2 cellular contexts compared by ENCODE assay signal in the genomic region with DNA sequence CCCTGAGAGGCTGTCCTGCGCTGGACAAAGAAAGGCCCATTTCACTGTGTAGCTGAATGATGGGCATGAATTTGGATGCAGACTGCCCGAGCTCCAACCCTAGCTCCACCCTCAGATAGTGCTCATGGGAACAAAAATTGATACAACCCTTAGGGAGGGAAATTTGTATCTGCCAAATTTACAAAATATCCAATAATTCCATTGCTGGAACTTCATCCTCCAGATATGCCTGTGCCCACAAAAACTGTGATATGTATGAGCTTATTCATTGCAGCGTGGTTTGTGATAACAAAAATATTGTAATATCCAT.
A peak's percentile ranks its signal among the peaks of the same experiment; 100 is the strongest.
TF ChIP-seq lines count a peak whose summit lies in the region.

No MANE protein-coding gene starts in this region.

TF ChIP-seq in WTC11, 78 proteins besides CTCF, POLR2A, EP300 and RAD21 (continues in another document):
- TF ChIP-seq TCF7 (CRISPR knock-in tag; IDR thresholded peaks at IDR 0.05; ENCODE audit: low read depth), result no peak
- TF ChIP-seq, protein P1, sequence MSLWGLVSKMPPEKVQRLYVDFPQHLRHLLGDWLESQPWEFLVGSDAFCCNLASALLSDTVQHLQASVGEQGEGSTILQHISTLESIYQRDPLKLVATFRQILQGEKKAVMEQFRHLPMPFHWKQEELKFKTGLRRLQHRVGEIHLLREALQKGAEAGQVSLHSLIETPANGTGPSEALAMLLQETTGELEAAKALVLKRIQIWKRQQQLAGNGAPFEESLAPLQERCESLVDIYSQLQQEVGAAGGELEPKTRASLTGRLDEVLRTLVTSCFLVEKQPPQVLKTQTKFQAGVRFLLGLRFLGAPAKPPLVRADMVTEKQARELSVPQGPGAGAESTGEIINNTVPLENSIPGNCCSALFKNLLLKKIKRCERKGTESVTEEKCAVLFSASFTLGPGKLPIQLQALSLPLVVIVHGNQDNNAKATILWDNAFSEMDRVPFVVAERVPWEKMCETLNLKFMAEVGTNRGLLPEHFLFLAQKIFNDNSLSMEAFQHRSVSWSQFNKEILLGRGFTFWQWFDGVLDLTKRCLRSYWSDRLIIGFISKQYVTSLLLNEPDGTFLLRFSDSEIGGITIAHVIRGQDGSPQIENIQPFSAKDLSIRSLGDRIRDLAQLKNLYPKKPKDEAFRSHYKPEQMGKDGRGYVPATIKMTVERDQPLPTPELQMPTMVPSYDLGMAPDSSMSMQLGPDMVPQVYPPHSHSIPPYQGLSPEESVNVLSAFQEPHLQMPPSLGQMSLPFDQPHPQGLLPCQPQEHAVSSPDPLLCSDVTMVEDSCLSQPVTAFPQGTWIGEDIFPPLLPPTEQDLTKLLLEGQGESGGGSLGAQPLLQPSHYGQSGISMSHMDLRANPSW (CRISPR knock-in tag; conservative IDR thresholded peaks at IDR 0.05; ENCODE audit: low read depth), result no peak
- TF ChIP-seq, protein P2, sequence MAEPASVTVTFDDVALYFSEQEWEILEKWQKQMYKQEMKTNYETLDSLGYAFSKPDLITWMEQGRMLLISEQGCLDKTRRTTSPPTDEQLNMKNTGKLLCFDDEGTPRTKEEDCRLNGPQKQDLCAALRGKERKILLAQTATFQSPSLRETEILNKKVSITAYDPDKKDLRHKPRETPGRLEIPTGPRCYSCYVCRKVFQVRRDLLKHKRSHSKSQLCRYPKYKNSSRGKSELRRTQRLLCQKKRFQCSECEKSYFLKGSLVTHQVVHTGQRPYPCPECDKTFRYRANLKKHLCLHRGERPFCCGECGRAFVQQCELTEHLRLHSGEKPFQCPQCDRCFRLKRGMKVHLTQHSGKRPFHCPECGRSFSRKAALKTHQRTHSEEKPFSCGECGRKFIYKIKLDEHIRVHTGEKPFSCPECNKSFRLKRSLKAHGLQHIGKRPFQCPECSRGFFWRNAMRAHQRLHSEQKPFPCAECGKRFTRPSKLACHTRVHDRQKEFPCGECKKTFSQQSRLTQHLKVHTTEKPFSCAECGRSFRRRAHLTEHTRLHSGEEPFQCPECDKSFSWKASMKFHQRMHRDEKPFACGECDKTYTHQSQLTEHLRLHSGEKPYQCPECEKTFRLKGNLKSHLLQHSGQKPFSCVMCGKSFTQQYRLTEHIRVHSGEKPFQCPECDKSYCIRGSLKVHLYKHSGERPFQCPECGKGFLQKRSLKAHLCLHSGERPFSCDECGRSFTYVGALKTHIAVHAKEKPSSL (CRISPR knock-in tag; conservative IDR thresholded peaks at IDR 0.05), result no peak
- TF ChIP-seq NFATC4 (CRISPR knock-in tag; IDR thresholded peaks at IDR 0.05), result no peak
- TF ChIP-seq, protein P3, sequence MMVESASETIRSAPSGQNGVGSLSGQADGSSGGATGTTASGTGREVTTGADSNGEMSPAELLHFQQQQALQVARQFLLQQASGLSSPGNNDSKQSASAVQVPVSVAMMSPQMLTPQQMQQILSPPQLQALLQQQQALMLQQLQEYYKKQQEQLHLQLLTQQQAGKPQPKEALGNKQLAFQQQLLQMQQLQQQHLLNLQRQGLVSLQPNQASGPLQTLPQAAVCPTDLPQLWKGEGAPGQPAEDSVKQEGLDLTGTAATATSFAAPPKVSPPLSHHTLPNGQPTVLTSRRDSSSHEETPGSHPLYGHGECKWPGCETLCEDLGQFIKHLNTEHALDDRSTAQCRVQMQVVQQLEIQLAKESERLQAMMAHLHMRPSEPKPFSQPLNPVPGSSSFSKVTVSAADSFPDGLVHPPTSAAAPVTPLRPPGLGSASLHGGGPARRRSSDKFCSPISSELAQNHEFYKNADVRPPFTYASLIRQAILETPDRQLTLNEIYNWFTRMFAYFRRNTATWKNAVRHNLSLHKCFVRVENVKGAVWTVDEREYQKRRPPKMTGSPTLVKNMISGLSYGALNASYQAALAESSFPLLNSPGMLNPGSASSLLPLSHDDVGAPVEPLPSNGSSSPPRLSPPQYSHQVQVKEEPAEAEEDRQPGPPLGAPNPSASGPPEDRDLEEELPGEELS (CRISPR knock-in tag; IDR thresholded peaks at IDR 0.05), result no peak
- TF ChIP-seq, protein P4, sequence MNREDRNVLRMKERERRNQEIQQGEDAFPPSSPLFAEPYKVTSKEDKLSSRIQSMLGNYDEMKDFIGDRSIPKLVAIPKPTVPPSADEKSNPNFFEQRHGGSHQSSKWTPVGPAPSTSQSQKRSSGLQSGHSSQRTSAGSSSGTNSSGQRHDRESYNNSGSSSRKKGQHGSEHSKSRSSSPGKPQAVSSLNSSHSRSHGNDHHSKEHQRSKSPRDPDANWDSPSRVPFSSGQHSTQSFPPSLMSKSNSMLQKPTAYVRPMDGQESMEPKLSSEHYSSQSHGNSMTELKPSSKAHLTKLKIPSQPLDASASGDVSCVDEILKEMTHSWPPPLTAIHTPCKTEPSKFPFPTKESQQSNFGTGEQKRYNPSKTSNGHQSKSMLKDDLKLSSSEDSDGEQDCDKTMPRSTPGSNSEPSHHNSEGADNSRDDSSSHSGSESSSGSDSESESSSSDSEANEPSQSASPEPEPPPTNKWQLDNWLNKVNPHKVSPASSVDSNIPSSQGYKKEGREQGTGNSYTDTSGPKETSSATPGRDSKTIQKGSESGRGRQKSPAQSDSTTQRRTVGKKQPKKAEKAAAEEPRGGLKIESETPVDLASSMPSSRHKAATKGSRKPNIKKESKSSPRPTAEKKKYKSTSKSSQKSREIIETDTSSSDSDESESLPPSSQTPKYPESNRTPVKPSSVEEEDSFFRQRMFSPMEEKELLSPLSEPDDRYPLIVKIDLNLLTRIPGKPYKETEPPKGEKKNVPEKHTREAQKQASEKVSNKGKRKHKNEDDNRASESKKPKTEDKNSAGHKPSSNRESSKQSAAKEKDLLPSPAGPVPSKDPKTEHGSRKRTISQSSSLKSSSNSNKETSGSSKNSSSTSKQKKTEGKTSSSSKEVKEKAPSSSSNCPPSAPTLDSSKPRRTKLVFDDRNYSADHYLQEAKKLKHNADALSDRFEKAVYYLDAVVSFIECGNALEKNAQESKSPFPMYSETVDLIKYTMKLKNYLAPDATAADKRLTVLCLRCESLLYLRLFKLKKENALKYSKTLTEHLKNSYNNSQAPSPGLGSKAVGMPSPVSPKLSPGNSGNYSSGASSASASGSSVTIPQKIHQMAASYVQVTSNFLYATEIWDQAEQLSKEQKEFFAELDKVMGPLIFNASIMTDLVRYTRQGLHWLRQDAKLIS (CRISPR knock-in tag; IDR thresholded peaks at IDR 0.05; ENCODE audit: borderline replicate concordance), result no peak
- no peak for TF ChIP-seq ZNF121 (CRISPR knock-in tag; IDR thresholded peaks at IDR 0.05)
- no peak for TF ChIP-seq NFYB (CRISPR knock-in tag; conservative IDR thresholded peaks at IDR 0.05; ENCODE audit: low read depth)
- no peak for TF ChIP-seq ZBTB21 (CRISPR knock-in tag; IDR thresholded peaks at IDR 0.05; ENCODE audit: borderline replicate concordance)
- TF ChIP-seq RELA (CRISPR knock-in tag; IDR thresholded peaks at IDR 0.05; ENCODE audit: borderline replicate concordance), result no peak
- TF ChIP-seq SMAD3 (CRISPR knock-in tag; IDR thresholded peaks at IDR 0.05; ENCODE audit: borderline replicate concordance), result no peak
- TF ChIP-seq, protein P5, sequence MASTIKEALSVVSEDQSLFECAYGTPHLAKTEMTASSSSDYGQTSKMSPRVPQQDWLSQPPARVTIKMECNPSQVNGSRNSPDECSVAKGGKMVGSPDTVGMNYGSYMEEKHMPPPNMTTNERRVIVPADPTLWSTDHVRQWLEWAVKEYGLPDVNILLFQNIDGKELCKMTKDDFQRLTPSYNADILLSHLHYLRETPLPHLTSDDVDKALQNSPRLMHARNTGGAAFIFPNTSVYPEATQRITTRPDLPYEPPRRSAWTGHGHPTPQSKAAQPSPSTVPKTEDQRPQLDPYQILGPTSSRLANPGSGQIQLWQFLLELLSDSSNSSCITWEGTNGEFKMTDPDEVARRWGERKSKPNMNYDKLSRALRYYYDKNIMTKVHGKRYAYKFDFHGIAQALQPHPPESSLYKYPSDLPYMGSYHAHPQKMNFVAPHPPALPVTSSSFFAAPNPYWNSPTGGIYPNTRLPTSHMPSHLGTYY (CRISPR knock-in tag; IDR thresholded peaks at IDR 0.05), result no peak

TF ChIP-seq in neural cell, 6 proteins besides CTCF, POLR2A, EP300 and RAD21:
- no peak for TF ChIP-seq TAF1 (IDR thresholded peaks at IDR 0.05; ENCODE audit: low read depth)
- peak; percentile 6 for TF ChIP-seq SMC3 (conservative IDR thresholded peaks at IDR 0.05; ENCODE audit: poor library complexity)
